In genomic region chr1:182624582-182624981, GRCh38 we compare ENCODE assay signal across 19 cellular contexts. TPM values are rescaled to one million over a fixed set of nuclear protein-coding genes. Genes with fewer than 3 reads are reported as not detected.
DNase-seq lines count a peak whose midpoint lies in the region; ATAC-seq and TF ChIP-seq lines count a peak whose summit lies in the region.
"Had no signal": no experiment of that assay in that cellular context is flagged by ENCODE, and none has a peak within 500 bp of the region (broad histone marks: within the 10 kb centered on the region; RNA-seq: fewer than 3 reads in every experiment).

No MANE protein-coding gene starts in this region.

- H3K36me3 ChIP-seq in Loucy (ENCODE audit: insufficient read depth, low read length): no peaks in the 10 kb centered on the region
- H3K36me3 ChIP-seq: BE2C, vagina had no signal

- peaks cover 4% of the 10 kb centered on the region for H3K9me3 Mint-ChIP-seq in stimulated activated naive CD8-positive, alpha-beta T cell treated with anti-CD3 and anti-CD28 coated beads, Interleukin-15, Interleukin-2, amounts not matched to agents 100 ng/mL and 50 ng/mL, for 24 hours
- H3K9me3 Mint-ChIP-seq in activated B cell treated with CpG ODN at 0.5 μM for 24 hours: peaks cover 6% of the 10 kb centered on the region

- no peak for DNase-seq in stimulated activated naive CD8-positive, alpha-beta T cell treated with anti-CD3 and anti-CD28 coated beads, Interleukin-15, Interleukin-2, amounts not matched to agents 100 U/mL and 50 U/mL, for 24 hours
- no peak for DNase-seq in activated B cell treated with CpG ODN at 0.5 μM for 24 hours
- DNase-seq in NCI-H2196 treated with DMSO at 0.1 percent for 48 hours (lab: John Stamatoyannopoulos, UW; ENCODE audit: unreplicated experiment): no peak
- DNase-seq in GM03348 (ENCODE audit: low spot score): no peak
- DNase-seq: BE2C; naive thymus-derived CD8-positive, alpha-beta T cell; NCI-H187 treated with DMSO at 0.1 percent for 48 hours; NCI-H446; posterior cingulate gyrus; substantia nigra had no signal

- H3K36me3 Mint-ChIP-seq in stimulated activated naive CD8-positive, alpha-beta T cell treated with anti-CD3 and anti-CD28 coated beads, Interleukin-15, Interleukin-2, amounts not matched to agents 100 ng/mL and 50 ng/mL, for 24 hours (ENCODE audit: low read depth): peaks cover 5% of the 10 kb centered on the region
- peaks cover 2% of the 10 kb centered on the region for H3K36me3 Mint-ChIP-seq in activated B cell treated with CpG ODN at 0.5 μM for 24 hours (ENCODE audit: low read depth)
- H3K36me3 Mint-ChIP-seq: brain had no signal

- POLR2A ChIA-PET in activated B cell treated with CpG ODN at 0.5 μM for 24 hours (lab: Charles Lee): interaction anchor here (1.4 to 1.6 kb wide), 2 partner anchors 9 to 21 kb away, joined by 5 to 13 read pairs; no protein-coding TSS in a partner anchor

- H4K20me1 ChIP-seq in Loucy (ENCODE audit: insufficient read depth, low read length, poor library complexity, severe bottlenecking): no peaks in the 10 kb centered on the region

- no peaks in the 10 kb centered on the region for H3K9me2 ChIP-seq in Loucy (replicated peaks; ENCODE audit: low read depth, low read length)

- TF ChIP-seq CTCF in Loucy (conservative IDR thresholded peaks at IDR 0.05; ENCODE audit: low read length) (no peak), activated B cell treated with CpG ODN at 0.5 μM for 24 hours (IDR thresholded peaks at IDR 0.05) (no peak)

- no peaks in the 10 kb centered on the region for H3F3A ChIP-seq in Loucy (ENCODE audit: low read depth)

- no peak for ATAC-seq in stimulated activated naive CD8-positive, alpha-beta T cell treated with anti-CD3 and anti-CD28 coated beads, Interleukin-15, Interleukin-2, amounts not matched to agents 100 U/mL and 50 U/mL, for 24 hours
- no peak for ATAC-seq in activated B cell treated with CpG ODN at 0.5 μM for 24 hours (ENCODE audit: low read depth)
- ATAC-seq in HG02870 (IDR thresholded peaks at IDR 0.05; ENCODE audit: unreplicated experiment): no peak
- ATAC-seq: naive thymus-derived CD8-positive, alpha-beta T cell had no signal

- H3K27ac Mint-ChIP-seq in stimulated activated naive CD8-positive, alpha-beta T cell treated with anti-CD3 and anti-CD28 coated beads, Interleukin-15, Interleukin-2, amounts not matched to agents 100 ng/mL and 50 ng/mL, for 24 hours: peak overlapping the region; percentile 56
- peak overlapping the region; percentile 67 for H3K27ac Mint-ChIP-seq in activated B cell treated with CpG ODN at 0.5 μM for 24 hours
- H3K27ac Mint-ChIP-seq: activated naive CD8-positive, alpha-beta T cell; naive thymus-derived CD8-positive, alpha-beta T cell had no signal

- H3K9ac ChIP-seq in Loucy (ENCODE audit: low read depth, low read length, poor library complexity, severe bottlenecking): no peak overlapping the region

- H3K4me1 ChIP-seq in Loucy (ENCODE audit: insufficient read depth, low read length, poor library complexity, severe bottlenecking): peaks cover 30% of the 10 kb centered on the region

- peaks cover 9% of the 10 kb centered on the region for H3K27me3 Mint-ChIP-seq in stimulated activated naive CD8-positive, alpha-beta T cell treated with anti-CD3 and anti-CD28 coated beads, Interleukin-15, Interleukin-2, amounts not matched to agents 100 ng/mL and 50 ng/mL, for 24 hours
- H3K27me3 Mint-ChIP-seq in activated B cell treated with CpG ODN at 0.5 μM for 24 hours: no peaks in the 10 kb centered on the region
- H3K27me3 Mint-ChIP-seq: activated naive CD8-positive, alpha-beta T cell had no signal

- H3K27me3 ChIP-seq in Loucy (ENCODE audit: insufficient read depth, low read length, poor library complexity, severe bottlenecking): no peaks in the 10 kb centered on the region
- H3K27me3 ChIP-seq: BE2C, vagina had no signal

- H3K4me3 Mint-ChIP-seq in stimulated activated naive CD8-positive, alpha-beta T cell treated with anti-CD3 and anti-CD28 coated beads, Interleukin-15, Interleukin-2, amounts not matched to agents 100 ng/mL and 50 ng/mL, for 24 hours: peak overlapping the region; percentile 24
- H3K4me3 Mint-ChIP-seq in activated B cell treated with CpG ODN at 0.5 μM for 24 hours: no peak overlapping the region
- H3K4me3 Mint-ChIP-seq: activated naive CD8-positive, alpha-beta T cell; brain; naive thymus-derived CD8-positive, alpha-beta T cell had no signal

- intact Hi-C loops in activated B cell treated with CpG ODN at 0.5 μM for 24 hours (cut with micrococcal nuclease): no loop called here

- H3K4me1 Mint-ChIP-seq in stimulated activated naive CD8-positive, alpha-beta T cell treated with anti-CD3 and anti-CD28 coated beads, Interleukin-15, Interleukin-2, amounts not matched to agents 100 ng/mL and 50 ng/mL, for 24 hours (ENCODE audit: low read depth): peaks cover 95% of the 10 kb centered on the region
- H3K4me1 Mint-ChIP-seq in activated B cell treated with CpG ODN at 0.5 μM for 24 hours: peaks cover 47% of the 10 kb centered on the region

- no peak overlapping the region for H3K4me2 ChIP-seq in Loucy (ENCODE audit: low read depth, low read length, poor library complexity, severe bottlenecking)

- H3K79me2 ChIP-seq in Loucy (ENCODE audit: insufficient read depth, low read length): no peaks in the 10 kb centered on the region

- H2AFZ ChIP-seq in Loucy (ENCODE audit: low read length): 0 out of 2 replicates have a peak overlapping the region, but pooled peaks have one; percentile 34

- no peak overlapping the region for H3K4me3 ChIP-seq in Loucy (ENCODE audit: low read length, poor library complexity, severe bottlenecking)
- H3K4me3 ChIP-seq: coronary artery, vagina had no signal

- CTCF ChIA-PET in activated B cell treated with CpG ODN at 0.5 μM for 24 hours (lab: Charles Lee): interaction anchor here (1.0 kb wide), 1 partner anchor 158 kb away, joined by 3 read pairs; no protein-coding TSS in a partner anchor

- H3K9me3 ChIP-seq in Loucy (ENCODE audit: insufficient read depth, low read depth, low read length): no peaks in the 10 kb centered on the region
- H3K9me3 ChIP-seq: BE2C, vagina had no signal

RNA-seq across cellular contexts. Expression of gene RGS16, which starts 20.4 kb away (rescaled TPM):
- total RNA-seq in activated B cell treated with CpG ODN at 0.5 μM for 24 hours: 2.6 TPM in 2 replicates

RNA-seq across cellular contexts. Expression of gene RNASEL, which starts 35.5 kb away (rescaled TPM):
- 10.0 and 11.1 TPM in 2 replicates for total RNA-seq in activated B cell treated with CpG ODN at 0.5 μM for 24 hours

RNA-seq across cellular contexts. Expression of gene RGS8, which starts 59.8 kb away (rescaled TPM):
- total RNA-seq in activated B cell treated with CpG ODN at 0.5 μM for 24 hours: not detected in 2 replicates
- total RNA-seq: lung microvascular endothelial cell; naive thymus-derived CD8-positive, alpha-beta T cell; T-helper 1 cell treated with Interleukin-12 subunit alpha and Interleukin-12 subunit beta and Interleukin-4 antibody, amounts not matched to agents 30 ng/mL and 1 ng/mL, for 36 hours; vagina had no signal
